In the genomic region with DNA sequence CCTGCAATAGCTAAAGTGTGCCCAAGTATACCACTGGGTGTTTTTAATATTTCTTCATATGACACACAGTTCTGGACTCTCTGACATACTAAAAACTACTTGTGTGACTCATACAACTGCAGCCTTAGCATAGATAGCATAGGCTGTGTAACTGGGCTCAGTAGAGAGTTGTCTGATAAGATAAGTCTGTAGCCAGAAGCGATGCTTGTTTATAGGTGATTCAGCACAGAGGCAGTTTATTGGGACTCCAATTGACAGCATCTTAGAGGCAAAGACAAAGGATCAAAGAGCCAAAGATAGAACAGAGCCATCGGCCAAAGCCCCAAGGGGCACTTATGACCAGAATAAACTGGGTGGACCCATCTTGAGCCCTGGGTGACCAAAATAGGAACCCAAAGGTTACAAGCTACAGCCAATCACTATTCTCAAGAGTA, we compare ENCODE assay signal across 10 cellular contexts. TPM values are rescaled to one million over a fixed set of nuclear protein-coding genes. Genes with fewer than 3 reads are reported as not detected.
DNase-seq lines count a peak whose midpoint lies in the region; ATAC-seq and TF ChIP-seq lines count a peak whose summit lies in the region.
"Had no signal": no experiment of that assay in that cellular context is flagged by ENCODE, and none has a peak within 500 bp of the region (broad histone marks: within the 10 kb centered on the region; RNA-seq: fewer than 3 reads in every experiment).

No MANE protein-coding gene starts in this region.

- no peak overlapping the region for H3K4me3 ChIP-seq in HEK293 (ENCODE audit: low read depth, low read length)

- peaks cover 45% of the 10 kb centered on the region for H3K36me3 Mint-ChIP-seq in activated T-helper 2 cell treated with anti-CD3 and anti-CD28 coated beads, Interferon-gamma antibody, Interleukin-2, Interleukin-4, amounts not matched to agents 10 μg/mL and 5 μg/mL and 100 μg/mL, durations not matched to agents 14 hours and 24 hours and 36 hours (ENCODE audit: low read depth)

- H3K36me3 ChIP-seq in HEK293 (ENCODE audit: control insufficient read depth in 2 of 2, insufficient read depth in 1 of 2, low read length in 2 of 2): no peaks in the 10 kb centered on the region

- H3K27me3 Mint-ChIP-seq in activated T-helper 2 cell treated with anti-CD3 and anti-CD28 coated beads, Interferon-gamma antibody, Interleukin-2, Interleukin-4, amounts not matched to agents 10 μg/mL and 5 μg/mL and 100 μg/mL, durations not matched to agents 14 hours and 24 hours and 36 hours (ENCODE audit: low read depth): no peaks in the 10 kb centered on the region

- peak overlapping the region; percentile 87 for H3K27ac Mint-ChIP-seq in activated T-helper 2 cell treated with anti-CD3 and anti-CD28 coated beads, Interferon-gamma antibody, Interleukin-2, Interleukin-4, amounts not matched to agents 10 μg/mL and 5 μg/mL and 100 μg/mL, durations not matched to agents 14 hours and 24 hours and 36 hours
- H3K27ac Mint-ChIP-seq: nephron had no signal

- no peak overlapping the region for H3K27ac ChIP-seq in HEK293 (ENCODE audit: extremely low read depth, low read depth, low read length)

- POLR2A ChIA-PET in HEK293 (lab: Yijun Ruan, JAX): no interaction called here

- H3K4me3 Mint-ChIP-seq in activated T-helper 2 cell treated with anti-CD3 and anti-CD28 coated beads, Interferon-gamma antibody, Interleukin-2, Interleukin-4, amounts not matched to agents 10 μg/mL and 5 μg/mL and 100 μg/mL, durations not matched to agents 14 hours and 24 hours and 36 hours (ENCODE audit: low read depth): no peak overlapping the region
- H3K4me3 Mint-ChIP-seq: nephron had no signal

- H3K9me3 ChIP-seq in HEK293 (ENCODE audit: control insufficient read depth, insufficient read depth, low read depth, low read length): no peaks in the 10 kb centered on the region

- H3K4me1 ChIP-seq in HEK293 (ENCODE audit: control insufficient read depth, insufficient read depth, low read length): peaks cover 2% of the 10 kb centered on the region; the same call in 1 of the 2 replicates

- DNase-seq in A172 (ENCODE audit: low spot score): peak; percentile 84
- no peak for DNase-seq in activated T-helper 2 cell treated with anti-CD3 and anti-CD28 coated beads, Interferon-gamma antibody, Interleukin-2, Interleukin-4, amounts not matched to agents 10 μg/mL and 5 μg/mL and 100 μg/mL, durations not matched to agents 14 hours and 24 hours and 36 hours (ENCODE audit: low spot score)
- no peak for DNase-seq in left cardiac atrium
- no peak for DNase-seq in NCI-H1930 (lab: John Stamatoyannopoulos, UW)
- no peak for DNase-seq in activated gamma-delta T cell (lab: John Stamatoyannopoulos, UW)
- DNase-seq in iPS-NIHi7 (ENCODE audit: extremely low spot score): no peak
- DNase-seq: DMS153 had no signal

- ATAC-seq in left cardiac atrium (peak; percentile 69 to 91), HG03469 (IDR thresholded peaks at IDR 0.05; ENCODE audit: unreplicated experiment) (no peak)

- intact Hi-C loops in activated T-helper 2 cell treated with anti-CD3 and anti-CD28 coated beads, Interferon-gamma antibody, Interleukin-2, Interleukin-4, amounts not matched to agents 10 μg/mL and 5 μg/mL and 100 μg/mL, durations not matched to agents 14 hours and 24 hours and 36 hours (cut with micrococcal nuclease): loop anchor here (1.0 to 5.0 kb wide), 5 partner anchors 15 to 174 kb away; no protein-coding TSS in a partner anchor
- intact Hi-C loops in left cardiac atrium (cut with DNase I): loop anchor here in 1 of 2 donors (5.0 kb wide), 1 partner anchor 41 kb away; the partner anchor contains the start of gene AAK1

- CTCF ChIA-PET in HEK293 (lab: Yijun Ruan, JAX): interaction anchor here (0.5 to 2.6 kb wide), 3 partner anchors 13 to 40 kb away, joined by 3 to 6 read pairs (median 5); no protein-coding TSS in a partner anchor

- TF ChIP-seq CTCF in HEK293 (tag by site-specific recombination; IDR thresholded peaks at IDR 0.05): no peak

- H3K4me1 Mint-ChIP-seq in activated T-helper 2 cell treated with anti-CD3 and anti-CD28 coated beads, Interferon-gamma antibody, Interleukin-2, Interleukin-4, amounts not matched to agents 10 μg/mL and 5 μg/mL and 100 μg/mL, durations not matched to agents 14 hours and 24 hours and 36 hours (ENCODE audit: low read depth): peaks cover 74% of the 10 kb centered on the region

- H3K9me3 Mint-ChIP-seq in activated T-helper 2 cell treated with anti-CD3 and anti-CD28 coated beads, Interferon-gamma antibody, Interleukin-2, Interleukin-4, amounts not matched to agents 10 μg/mL and 5 μg/mL and 100 μg/mL, durations not matched to agents 14 hours and 24 hours and 36 hours: no peaks in the 10 kb centered on the region

TF ChIP-seq in HEK293, 187 proteins besides CTCF, POLR2A, EP300 and RAD21:
- TF ChIP-seq ZNF629 (tag by site-specific recombination; IDR thresholded peaks at IDR 0.05) (0 out of 2 replicates have a peak, but pooled peaks have one; percentile 16), ZNF211 (tag by site-specific recombination; IDR thresholded peaks at IDR 0.05; ENCODE audit: low read depth) (no peak), ZNF600 (tag by site-specific recombination; IDR thresholded peaks at IDR 0.05) (peak; percentile 52; the same call in 1 of the 2 replicates)

RNA-seq across cellular contexts. Expression of gene AAK1, which starts 42.3 kb away (rescaled TPM):
- total RNA-seq in A172 (2014; rRNA removed; shearing (Covaris generic)): 44.7 and 48.1 TPM in 2 replicates
- total RNA-seq in activated T-helper 2 cell treated with anti-CD3 and anti-CD28 coated beads, Interferon-gamma antibody, Interleukin-2, Interleukin-4, amounts not matched to agents 10 μg/mL and 5 μg/mL and 100 μg/mL, durations not matched to agents 14 hours and 24 hours and 36 hours: 108 TPM in 2 replicates
- 10 to 100 TPM; 44.0 to 64.7 TPM for total RNA-seq in left cardiac atrium
